Comparison of ENCODE assay signal across 21 cellular contexts in the genomic region with DNA sequence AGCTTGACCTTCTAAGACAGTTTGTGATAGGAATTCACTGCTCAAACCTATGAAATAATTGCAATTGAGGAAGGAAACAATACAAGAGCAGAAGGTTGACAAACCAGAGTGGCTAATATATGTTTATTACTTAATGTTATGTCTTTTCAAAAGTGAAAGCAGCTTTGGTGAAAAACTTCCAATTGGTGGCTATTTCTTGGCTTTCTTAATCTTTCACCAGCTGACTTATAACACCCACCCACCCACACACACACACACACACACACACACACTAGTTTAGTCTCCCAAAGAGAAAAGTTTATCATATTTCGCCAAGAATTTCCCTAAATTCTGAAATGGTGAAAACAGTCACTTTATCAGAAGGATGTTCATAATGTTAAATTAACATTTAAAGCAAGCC.
"Had no signal": no experiment of that assay in that cellular context is flagged by ENCODE, and none has a peak within 500 bp of the region (broad histone marks: within the 10 kb centered on the region; RNA-seq: fewer than 3 reads in every experiment).

No MANE protein-coding gene starts in this region.

- DNase-seq: cerebellar nuclear complex; colonic mucosa; dermis blood vessel endothelial cell; esophagus squamous epithelium; foreskin melanocyte; head of caudate nucleus; left colon; mammary epithelial cell; natural killer cell; nucleus accumbens; stimulated activated CD4-positive, alpha-beta T cell treated with anti-CD3 and anti-CD28 coated beads, Interleukin-15, amount 100 ng/mL, for 24 hours; stimulated activated CD4-positive, alpha-beta T cell treated with anti-CD3 and anti-CD28 coated beads, Interleukin-1b, Interleukin-23, amount 100 ng/mL, for 48 hours; stimulated activated CD4-positive, alpha-beta T cell treated with anti-CD3 and anti-CD28 coated beads, Interleukin-4, amount 100 ng/mL, for 24 hours; stimulated activated naive B cell treated with anti-CD40 and anti-IgM and Interleukin-4, amounts not matched to agents 10 μg/mL and 1 μg/mL and 100 μg/mL, for 72 hours; stimulated activated naive CD8-positive, alpha-beta T cell treated with anti-CD3 and anti-CD28 coated beads, Interleukin-15, amount 100 ng/mL, for 72 hours; transverse colon had no signal

- H3K9me3 ChIP-seq: colonic mucosa, esophagus squamous epithelium, ovary, right atrium auricular region, thoracic aorta, transverse colon had no signal

- H3K36me3 ChIP-seq: colonic mucosa, esophagus squamous epithelium, neural progenitor cell, ovary, right atrium auricular region, thoracic aorta, transverse colon had no signal

- H3K4me3 ChIP-seq: colonic mucosa, esophagus squamous epithelium, hepatocyte, neural progenitor cell, ovary, right atrium auricular region, thoracic aorta, transverse colon had no signal

- H3K27me3 ChIP-seq: colonic mucosa, esophagus squamous epithelium, hepatocyte, neural progenitor cell, ovary, right atrium auricular region, transverse colon had no signal

- H3K27ac ChIP-seq: colonic mucosa, esophagus squamous epithelium, hepatocyte, neural progenitor cell, ovary, right atrium auricular region, thoracic aorta, transverse colon had no signal

- H3K4me1 ChIP-seq: colonic mucosa, esophagus squamous epithelium, right atrium auricular region, transverse colon had no signal

- ATAC-seq: left colon; natural killer cell; stimulated activated naive B cell treated with anti-CD40 and anti-IgM and Interleukin-4, amounts not matched to agents 10 μg/mL and 1 μg/mL and 100 μg/mL, for 72 hours; stimulated activated naive CD8-positive, alpha-beta T cell treated with anti-CD3 and anti-CD28 coated beads, Interleukin-15, amount 100 ng/mL, for 72 hours had no signal
